24 cellular contexts compared by ENCODE assay signal in genomic region chr3:135231646-135232625, GRCh38.
DNase-seq lines count a peak whose midpoint lies in the region; TF ChIP-seq lines count a peak whose summit lies in the region.
"Had no signal": no experiment of that assay in that cellular context is flagged by ENCODE, and none has a peak within 500 bp of the region (broad histone marks: within the 10 kb centered on the region; RNA-seq: fewer than 3 reads in every experiment).

No MANE protein-coding gene starts in this region.

- H3K27ac ChIP-seq in HUES48 (ENCODE audit: low read depth, low read length) (peak overlapping the region; percentile 84), sigmoid colon (no peak overlapping the region)
- H3K27ac ChIP-seq: brain microvascular endothelial cell, KMS-11, parathyroid adenoma, right atrium auricular region, WERI-Rb-1 had no signal

- DNase-seq in ELF-1 (ENCODE audit: low read depth, low spot score), result peak; percentile 34
- DNase-seq in NCI-H526 (lab: John Stamatoyannopoulos, UW), result peak; percentile 85
- DNase-seq in iPS DF 19.7 (ENCODE audit: low read depth, low spot score), result peak; percentile 65
- no peak for DNase-seq in posterior cingulate gyrus
- DNase-seq in sigmoid colon, result no peak
- DNase-seq in foreskin fibroblast, result no peak
- no peak for DNase-seq in GM03348 (ENCODE audit: low spot score)
- DNase-seq: ACHN; activated CD4-positive, alpha-beta T cell treated with anti-CD3 and anti-CD28 coated beads, Interleukin-2, amount 50 U/mL, for 1 hour; activated naive CD4-positive, alpha-beta T cell treated with Interleukin-2 at 50 U/mL for 16 hours; BE2C; brain microvascular endothelial cell; DMS153; HCEC 1CT; MM.1S; SHP77; stimulated activated CD4-positive, alpha-beta T cell treated with anti-CD3 and anti-CD28 coated beads, Interleukin-2, amount 100 ng/mL, for 48 hours; T-helper 9 cell; trophoblast cell; WERI-Rb-1 had no signal

- no peak for TF ChIP-seq CTCF in sigmoid colon (IDR thresholded peaks at IDR 0.05)
- no peak for TF ChIP-seq CTCF in foreskin fibroblast (IDR thresholded peaks at IDR 0.05; ENCODE audit: low read depth, low read length)

- H3K9me3 ChIP-seq in HUES48 (ENCODE audit: control insufficient read depth, insufficient read depth, low read length), result peaks cover 18% of the 10 kb centered on the region
- no peaks in the 10 kb centered on the region for H3K9me3 ChIP-seq in sigmoid colon
- H3K9me3 ChIP-seq: BE2C, right atrium auricular region had no signal

- H3K27me3 ChIP-seq in HUES48 (ENCODE audit: control insufficient read depth, insufficient read depth, low read length) (no peaks in the 10 kb centered on the region), sigmoid colon (no peaks in the 10 kb centered on the region)
- H3K27me3 ChIP-seq: BE2C, brain microvascular endothelial cell, right atrium auricular region had no signal

- H3K36me3 ChIP-seq in HUES48 (ENCODE audit: control insufficient read depth, insufficient read depth, low read length), result no peaks in the 10 kb centered on the region; the same call in 1 of the 2 replicates
- H3K36me3 ChIP-seq in sigmoid colon, result no peaks in the 10 kb centered on the region
- H3K36me3 ChIP-seq: BE2C, brain microvascular endothelial cell, right atrium auricular region, WERI-Rb-1 had no signal

- H3K4me3 ChIP-seq in HUES48 (ENCODE audit: low read depth, low read length) (peak overlapping the region; percentile 34; the same call in 1 of the 2 replicates), sigmoid colon (no peak overlapping the region), foreskin fibroblast (ENCODE audit: low read depth in 1 of 2, low read length in 2 of 2) (no peak overlapping the region)
- H3K4me3 ChIP-seq: right atrium auricular region had no signal

- TF ChIP-seq POLR2A in sigmoid colon (IDR thresholded peaks at IDR 0.05), result no peak

- H3K4me1 ChIP-seq in HUES48 (ENCODE audit: control insufficient read depth, insufficient read depth, low read length) (peaks cover 28% of the 10 kb centered on the region), sigmoid colon (no peaks in the 10 kb centered on the region)
- H3K4me1 ChIP-seq: BE2C, parathyroid adenoma had no signal

- TF ChIP-seq EP300 in sigmoid colon (IDR thresholded peaks at IDR 0.05), result no peak

- peak overlapping the region; percentile 57 for H3K9ac ChIP-seq in HUES48 (ENCODE audit: low read depth, low read length)
- H3K9ac ChIP-seq: KMS-11, parathyroid adenoma had no signal

- intact Hi-C loops in posterior cingulate gyrus (cut with DNase I) (no loop called here), sigmoid colon (cut with DNase I) (no loop called here)

- 46 to 60% methylated on average over 4 of the region's 4 CpGs for WGBS in sigmoid colon, 2 donors

Comparison
In these comparisons a context has a peak if more than half of its experiments do, and no peak if none do; other contexts are left out.
1. DNase-seq: peak in ELF-1 (single experiment), NCI-H526 (2 of 2) and iPS DF 19.7 (single experiment); none in posterior cingulate gyrus (0 of 10), sigmoid colon (single experiment), foreskin fibroblast (0 of 2) and GM03348 (single experiment).